In genomic region chr19:12956446-12957388, GRCh38 we compare ENCODE assay signal across 8 cellular contexts. TPM values are rescaled to one million over a fixed set of nuclear protein-coding genes. Genes with fewer than 3 reads are reported as not detected.
DNase-seq lines count a peak whose midpoint lies in the region; ATAC-seq and TF ChIP-seq lines count a peak whose summit lies in the region.

Gene GADD45GIP1 (minus strand): TSS chr19:12957223. CDS start chr19:12957212, 11 bp downstream.

- H2AFZ ChIP-seq in SU-DHL-6 (ENCODE audit: low read depth, low read length, severe bottlenecking): peak within 1 kb of the TSS; percentile 92

- H3K4me3 ChIP-seq in SU-DHL-6 (ENCODE audit: insufficient read depth, low read length, poor library complexity, severe bottlenecking) (peak within 1 kb of the TSS; percentile 66), ovary (peak within 1 kb of the TSS; percentile 76), thyroid gland (replicated peaks in 1 of 3) (peak within 1 kb of the TSS; percentile 68 to 96 (median 92))

- DNase-seq in CD4-positive, alpha-beta T cell: peak; percentile 65 to 82 (median 76)
- DNase-seq in GM20000 (ENCODE audit: low spot score) (peak; percentile 90), LHCN-M2 (ENCODE audit: low read depth) (peak; percentile 78), head of caudate nucleus (peak; percentile 36 to 88 (median 78)), ovary (peak; percentile 72 to 85 (median 80)), thyroid gland (peak; percentile 74 to 80)
- DNase-seq in activated naive CD8-positive, alpha-beta T cell treated with anti-CD3 and anti-CD28 coated beads for 36 hours: peak; percentile 89

- peaks cover 23% of the 10 kb centered on the region for H3K79me2 ChIP-seq in SU-DHL-6 (ENCODE audit: insufficient read depth, low read length)

- peak; percentile 96 for ATAC-seq in CD4-positive, alpha-beta T cell (ENCODE audit: poor library complexity)

- H3F3A ChIP-seq in SU-DHL-6 (ENCODE audit: insufficient read depth): peaks cover 43% of the 10 kb centered on the region

- no peaks in the 10 kb centered on the region for H3K9me2 ChIP-seq in SU-DHL-6 (replicated peaks; ENCODE audit: insufficient read depth, low read length)

- H3K9ac ChIP-seq in SU-DHL-6 (ENCODE audit: low read length): peak within 1 kb of the TSS; percentile 80

- 3 to 5% (median 5%) methylated on average over 73 to 84 of the region's 84 CpGs for WGBS in ovary, 3 donors
- 5 to 13% methylated on average over 27 to 67 of the region's 84 CpGs for WGBS in thyroid gland, 2 donors

- peak within 1 kb of the TSS; percentile 69 for H3K4me2 ChIP-seq in SU-DHL-6 (ENCODE audit: low read depth, low read length, poor library complexity, severe bottlenecking)

- CTCF ChIA-PET in CD4-positive, alpha-beta T cell (lab: Charles Lee): interaction anchor here (5.5 kb wide), 1 partner anchor 8 kb away, joined by 30 read pairs; no protein-coding TSS in a partner anchor

- peaks cover 33% of the 10 kb centered on the region for H3K36me3 Mint-ChIP-seq in CD4-positive, alpha-beta T cell (ENCODE audit: low read depth)
- H3K36me3 Mint-ChIP-seq in activated naive CD8-positive, alpha-beta T cell treated with anti-CD3 and anti-CD28 coated beads for 36 hours: peaks cover 31% of the 10 kb centered on the region

- peaks cover 19% of the 10 kb centered on the region for H3K4me1 Mint-ChIP-seq in CD4-positive, alpha-beta T cell (ENCODE audit: low read depth)
- H3K4me1 Mint-ChIP-seq in activated naive CD8-positive, alpha-beta T cell treated with anti-CD3 and anti-CD28 coated beads for 36 hours: peaks cover 30% of the 10 kb centered on the region

- intact Hi-C loops in CD4-positive, alpha-beta T cell (cut with DNase I, micrococcal nuclease): loop anchor here in 1 of 2 experiments (2.0 kb wide), 1 partner anchor 66 kb away; the partner anchor contains the start of gene GCDH
- intact Hi-C loops in head of caudate nucleus (cut with DNase I) (loop anchor here (2.0 kb wide), 1 partner anchor 36 kb away; no protein-coding TSS in a partner anchor), ovary (cut with DNase I) (no loop called here), thyroid gland (cut with DNase I) (no loop called here)

- TF ChIP-seq EP300 in ovary (IDR thresholded peaks at IDR 0.05): no peak

- TF ChIP-seq CTCF in CD4-positive, alpha-beta T cell (IDR thresholded peaks at IDR 0.05): no peak
- TF ChIP-seq CTCF in GM20000 (IDR thresholded peaks at IDR 0.05; ENCODE audit: extremely low read depth, missing control alignments) (no peak), SU-DHL-6 (IDR thresholded peaks at IDR 0.05; ENCODE audit: insufficient read depth, low read length, poor library complexity, severe bottlenecking) (no peak), ovary (IDR thresholded peaks at IDR 0.05) (no peak), thyroid gland (IDR thresholded peaks at IDR 0.05) (no peak)

- POLR2A ChIA-PET in CD4-positive, alpha-beta T cell (lab: Charles Lee): interaction anchor here (0.6 to 1.8 kb wide), 8 partner anchors 9 to 1069 kb away, joined by 3 to 11 read pairs (median 5); partner anchors contain the start of genes CALR, GCDH, JUNB and RAD23A

- H3K4me1 ChIP-seq in ovary (ENCODE audit: insufficient read depth): peaks cover 5% of the 10 kb centered on the region
- H3K4me1 ChIP-seq in thyroid gland: peaks cover 9 to 27% of the 10 kb centered on the region in 2 donors

- H4K20me1 ChIP-seq in SU-DHL-6 (ENCODE audit: low read depth, low read length): no peaks in the 10 kb centered on the region; the same call in 1 of the 2 replicates

- H3K36me3 ChIP-seq in SU-DHL-6 (ENCODE audit: low read length): 0 out of 2 replicates have a peak, but pooled peaks cover 7% of the 10 kb centered on the region
- no peaks in the 10 kb centered on the region for H3K36me3 ChIP-seq in ovary
- peaks cover 19 to 25% of the 10 kb centered on the region in 2 donors for H3K36me3 ChIP-seq in thyroid gland

- H3K9me3 ChIP-seq in CD4-positive, alpha-beta T cell (ENCODE audit: control insufficient read depth, low read length): no peaks in the 10 kb centered on the region
- no peaks in the 10 kb centered on the region for H3K9me3 ChIP-seq in SU-DHL-6 (ENCODE audit: insufficient read depth, low read length)
- no peaks in the 10 kb centered on the region for H3K9me3 ChIP-seq in ovary
- no peaks in the 10 kb centered on the region for H3K9me3 ChIP-seq in thyroid gland

- TF ChIP-seq POLR2A in ovary (IDR thresholded peaks at IDR 0.05): peak; percentile 71
- TF ChIP-seq POLR2A in thyroid gland (IDR thresholded peaks at IDR 0.05): peak in 1 of 2 donors; percentile 71

- H3K27ac Mint-ChIP-seq in CD4-positive, alpha-beta T cell: peak within 1 kb of the TSS; percentile 88
- H3K27ac Mint-ChIP-seq in activated naive CD8-positive, alpha-beta T cell treated with anti-CD3 and anti-CD28 coated beads for 36 hours: peak within 1 kb of the TSS; percentile 96

- peak within 1 kb of the TSS; percentile 82 for H3K27ac ChIP-seq in CD4-positive, alpha-beta T cell (ENCODE audit: low read depth, low read length)
- H3K27ac ChIP-seq in SU-DHL-6 (ENCODE audit: low read depth, low read length): peak within 1 kb of the TSS; percentile 72
- H3K27ac ChIP-seq in ovary: peak within 1 kb of the TSS; percentile 43 to 78
- peak within 1 kb of the TSS; percentile 50 to 92 (median 83) for H3K27ac ChIP-seq in thyroid gland

- no peaks in the 10 kb centered on the region for H3K27me3 ChIP-seq in CD4-positive, alpha-beta T cell (ENCODE audit: control insufficient read depth, insufficient read depth, low read length)
- H3K27me3 ChIP-seq in SU-DHL-6 (ENCODE audit: low read length): no peaks in the 10 kb centered on the region
- H3K27me3 ChIP-seq in ovary: no peaks in the 10 kb centered on the region
- H3K27me3 ChIP-seq in thyroid gland: no peaks in the 10 kb centered on the region

- no peaks in the 10 kb centered on the region for H3K9me3 Mint-ChIP-seq in CD4-positive, alpha-beta T cell
- H3K9me3 Mint-ChIP-seq in activated naive CD8-positive, alpha-beta T cell treated with anti-CD3 and anti-CD28 coated beads for 36 hours: no peaks in the 10 kb centered on the region

- H3K4me3 Mint-ChIP-seq in CD4-positive, alpha-beta T cell: peak within 1 kb of the TSS; percentile 90
- peak within 1 kb of the TSS; percentile 91 for H3K4me3 Mint-ChIP-seq in activated naive CD8-positive, alpha-beta T cell treated with anti-CD3 and anti-CD28 coated beads for 36 hours

- H3K27me3 Mint-ChIP-seq in CD4-positive, alpha-beta T cell: no peaks in the 10 kb centered on the region
- no peaks in the 10 kb centered on the region for H3K27me3 Mint-ChIP-seq in activated naive CD8-positive, alpha-beta T cell treated with anti-CD3 and anti-CD28 coated beads for 36 hours

RNA-seq across cellular contexts. Expression of gene GADD45GIP1, which starts in this region (rescaled TPM):
- total RNA-seq in CD4-positive, alpha-beta T cell: 10 to 100 TPM; 12.1 to 12.8 TPM
- 59.3 and 71.9 TPM in 2 replicates for total RNA-seq in LHCN-M2 (2014; rRNA removed)
- 93.6 TPM for polyA plus RNA-seq in LHCN-M2 (2012)
- total RNA-seq in activated naive CD8-positive, alpha-beta T cell treated with anti-CD3 and anti-CD28 coated beads for 36 hours: 10 to 100 TPM; 37.1 to 37.8 TPM
- 10 to 100 TPM; 15.7 to 57.7 (median 19.1) TPM for total RNA-seq in ovary
- 10 to 100 TPM in 1 of 2 donors, 1 to 10 TPM in 1; 1.8 to 25.6 TPM for polyA plus RNA-seq in ovary
- 10 to 100 TPM; 31.8 to 68.3 (median 55.2) TPM for total RNA-seq in thyroid gland

Comparison
In these comparisons a context has a peak if more than half of its experiments do, and no peak if none do; other contexts are left out.
1. Peak in every context shown above with its lines: DNase-seq, ATAC-seq, H3K4me3 ChIP-seq and H3K27ac ChIP-seq.